25 cellular contexts compared by ENCODE assay signal in genomic region chr1:61307422-61308140, GRCh38.
"Had no signal": no experiment of that assay in that cellular context is flagged by ENCODE, and none has a peak within 500 bp of the region (broad histone marks: within the 10 kb centered on the region; RNA-seq: fewer than 3 reads in every experiment).

No MANE protein-coding gene starts in this region.

- DNase-seq: hypothalamus; immature natural killer cell; left ventricle myocardium inferior; mesendoderm; naive B cell; natural killer cell; nephron progenitor cell; ovary; retina; right cardiac atrium; stimulated activated CD4-positive, alpha-beta T cell treated with anti-CD3 and anti-CD28 coated beads, Interleukin-12 subunit alpha, Interleukin-12 subunit beta, amount 100 ng/mL, for 4 hours; stimulated activated CD4-positive, alpha-beta T cell treated with anti-CD3 and anti-CD28 coated beads, Interleukin-15, amount 100 ng/mL, for 24 hours; stimulated activated CD4-positive, alpha-beta T cell treated with anti-CD3 and anti-CD28 coated beads, Interleukin-2, amount 100 ng/mL, for 24 hours; stimulated activated CD4-positive, alpha-beta T cell treated with anti-CD3 and anti-CD28 coated beads, Interleukin-4, amount 100 ng/mL, for 1 hour; stimulated activated naive CD4-positive, alpha-beta T cell; uterus had no signal

- H3K9me3 Mint-ChIP-seq: immature natural killer cell; mesothelial cell of epicardium; natural killer cell; nephron progenitor cell; stimulated activated naive CD8-positive, alpha-beta T cell treated with anti-CD3 and anti-CD28 coated beads, Interleukin-15, Interleukin-2, amounts not matched to agents 100 ng/mL and 50 ng/mL, for 24 hours; type B pancreatic cell had no signal

- H3K9me3 ChIP-seq: left ventricle myocardium inferior, ovary, suprapubic skin, thoracic aorta, tibial nerve, uterus had no signal

- H3K4me3 ChIP-seq: left ventricle myocardium inferior, lung, ovary, skin epidermis, suprapubic skin, thoracic aorta, tibial nerve, uterus had no signal

- H3K36me3 ChIP-seq: left ventricle myocardium inferior, ovary, suprapubic skin, thoracic aorta, tibial nerve, uterus had no signal

- H3K27me3 Mint-ChIP-seq: type B pancreatic cell had no signal

- H3K27ac Mint-ChIP-seq: immature natural killer cell; mesothelial cell of epicardium; naive B cell; natural killer cell; nephron progenitor cell; progenitor cell of endocrine pancreas; stimulated activated naive CD8-positive, alpha-beta T cell treated with anti-CD3 and anti-CD28 coated beads, Interleukin-15, Interleukin-2, amounts not matched to agents 100 ng/mL and 50 ng/mL, for 24 hours; type B pancreatic cell had no signal

- H3K36me3 Mint-ChIP-seq: immature natural killer cell, naive B cell, natural killer cell had no signal

- H3K4me3 Mint-ChIP-seq: immature natural killer cell; mesothelial cell of epicardium; naive B cell; natural killer cell; nephron progenitor cell; stimulated activated naive CD8-positive, alpha-beta T cell treated with anti-CD3 and anti-CD28 coated beads, Interleukin-15, Interleukin-2, amounts not matched to agents 100 ng/mL and 50 ng/mL, for 24 hours; type B pancreatic cell had no signal

- H3K27ac ChIP-seq: left ventricle myocardium inferior, ovary, skin epidermis, suprapubic skin, thoracic aorta, tibial nerve, uterus had no signal

- H3K27me3 ChIP-seq: ovary, suprapubic skin, tibial nerve, uterus had no signal

- H3K4me1 Mint-ChIP-seq: immature natural killer cell, naive B cell, natural killer cell, nephron progenitor cell had no signal
